Comparison of ENCODE assay signal across 9 cellular contexts in genomic region chr17:4969551-4970231, GRCh38. TPM values are rescaled to one million over a fixed set of nuclear protein-coding genes. Genes with fewer than 3 reads are reported as not detected.
DNase-seq lines count a peak whose midpoint lies in the region; ATAC-seq and TF ChIP-seq lines count a peak whose summit lies in the region.
"Had no signal": no experiment of that assay in that cellular context is flagged by ENCODE, and none has a peak within 500 bp of the region (broad histone marks: within the 10 kb centered on the region; RNA-seq: fewer than 3 reads in every experiment).

No MANE protein-coding gene starts in this region.

- H3K4me3 Mint-ChIP-seq in neural crest cell: no peak overlapping the region

- no peaks in the 10 kb centered on the region for H3K9me3 ChIP-seq in BE2C
- no peaks in the 10 kb centered on the region for H3K9me3 ChIP-seq in colonic mucosa

- no peak for TF ChIP-seq CTCF in BE2C (IDR thresholded peaks at IDR 0.05; ENCODE audit: low read depth, low read length)
- TF ChIP-seq CTCF in HL-60 (IDR thresholded peaks at IDR 0.05; ENCODE audit: insufficient read depth, low read length): no peak
- TF ChIP-seq CTCF in colonic mucosa (IDR thresholded peaks at IDR 0.05): no peak
- no peak for TF ChIP-seq CTCF in neural crest cell (conservative IDR thresholded peaks at IDR 0.05)

- H3K27me3 Mint-ChIP-seq in neural crest cell (ENCODE audit: low read depth): peaks cover 3% of the 10 kb centered on the region

- no peak for DNase-seq in BE2C
- DNase-seq in HL-60 (ENCODE audit: low read depth in 1 of 2, low spot score in 1 of 2): no peak
- no peak for DNase-seq in colonic mucosa
- DNase-seq in neural crest cell (ENCODE audit: low read depth, low spot score): no peak
- DNase-seq in ureter (ENCODE audit: low spot score): no peak
- no peak for DNase-seq in central memory CD4-positive, alpha-beta T cell

- ATAC-seq in HG02885 (IDR thresholded peaks at IDR 0.05; ENCODE audit: poor library complexity, unreplicated experiment): no peak
- no peak for ATAC-seq in HG03469 (IDR thresholded peaks at IDR 0.05; ENCODE audit: unreplicated experiment)

- peaks cover 33% of the 10 kb centered on the region for H3K4me1 Mint-ChIP-seq in neural crest cell

- H3K27me3 ChIP-seq in BE2C (no peaks in the 10 kb centered on the region), HL-60 (ENCODE audit: insufficient read depth, poor library complexity, severe bottlenecking) (no peaks in the 10 kb centered on the region), colonic mucosa (no peaks in the 10 kb centered on the region)

- intact Hi-C loops in colonic mucosa (cut with DNase I): loop anchor here (5.0 kb wide), 1 partner anchor 67 kb away; the partner anchor contains the start of gene CHRNE

- peak overlapping the region; percentile 79 for H3K27ac Mint-ChIP-seq in neural crest cell (ENCODE audit: unreplicated experiment)

- peak overlapping the region in 1 of 2 donors; percentile 19 for H3K9ac ChIP-seq in colonic mucosa (ENCODE audit: low read depth in 2 of 2, low read length in 2 of 2)
- H3K9ac ChIP-seq: KMS-11 had no signal

- H3K9me3 Mint-ChIP-seq in neural crest cell: no peaks in the 10 kb centered on the region

- H3K4me1 ChIP-seq in BE2C (no peaks in the 10 kb centered on the region), colonic mucosa (no peaks in the 10 kb centered on the region)

- peak overlapping the region; percentile 76 for H3K4me3 ChIP-seq in BE2C (ENCODE audit: low read depth, low read length)
- no peak overlapping the region for H3K4me3 ChIP-seq in HL-60 (replicated peaks; ENCODE audit: insufficient read depth, low read length)
- H3K4me3 ChIP-seq in colonic mucosa: no peak overlapping the region

- peaks cover 21% of the 10 kb centered on the region for H3K36me3 Mint-ChIP-seq in neural crest cell (ENCODE audit: low read depth)

- H3K36me3 ChIP-seq in BE2C (no peaks in the 10 kb centered on the region; the same call in 1 of the 2 replicates), colonic mucosa (no peaks in the 10 kb centered on the region)

- H3K27ac ChIP-seq in HL-60 (replicated peaks) (peak overlapping the region; percentile 91), colonic mucosa (peak overlapping the region; percentile 95)
- H3K27ac ChIP-seq: KMS-11 had no signal

RNA-seq across cellular contexts. Expression of gene SPAG7, which starts 2.1 kb away (rescaled TPM):
- polyA plus RNA-seq in BE2C (2012; ENCODE audit: insufficient read depth, insufficient read length, low read depth): 43.8 TPM
- total RNA-seq in colonic mucosa (10 to 100 TPM; 47.7 to 56.4 TPM), neural crest cell (76.9 and 78.9 TPM in 2 replicates), ureter (66.4 TPM)

RNA-seq across cellular contexts. Expression of gene CAMTA2, which starts 17.8 kb away (rescaled TPM):
- 31.3 TPM for polyA plus RNA-seq in BE2C (2012; ENCODE audit: insufficient read depth, insufficient read length, low read depth)
- total RNA-seq in colonic mucosa (10 to 100 TPM; 39.8 to 52.6 TPM), neural crest cell (12.5 and 17.4 TPM in 2 replicates), ureter (86.0 TPM)

RNA-seq across cellular contexts. Expression of gene ENO3, which starts 18.8 kb away (rescaled TPM):
- polyA plus RNA-seq in BE2C (2012; ENCODE audit: insufficient read depth, insufficient read length, low read depth): 119 TPM
- total RNA-seq in colonic mucosa (10 to 100 TPM in 1 of 2 donors, 1 to 10 TPM in 1; 3.8 to 17.6 TPM), neural crest cell (9.1 and 10.6 TPM in 2 replicates), ureter (6.2 TPM)

RNA-seq across cellular contexts. Expression of gene PFN1, which starts 21.4 kb away (rescaled TPM):
- 1,200 TPM for polyA plus RNA-seq in BE2C (2012; ENCODE audit: insufficient read depth, insufficient read length, low read depth)
- total RNA-seq in colonic mucosa (1,000 to 10,000 TPM in 1 of 2 donors, 100 to 1,000 TPM in 1; 839 to 1,278 TPM), neural crest cell (626 and 630 TPM in 2 replicates), ureter (598 TPM)

RNA-seq across cellular contexts. Expression of gene INCA1, which starts 27.6 kb away (rescaled TPM):
- 0.45 TPM for polyA plus RNA-seq in BE2C (2012; ENCODE audit: insufficient read depth, insufficient read length, low read depth)
- total RNA-seq in colonic mucosa (1 to 10 TPM; 1.6 to 4.2 TPM), neural crest cell (0.43 and 0.86 TPM in 2 replicates), ureter (1.1 TPM)
